ENCODE assay signal across 14 cellular contexts in genomic region chr1:58620259-58620658, GRCh38. TPM values are rescaled to one million over a fixed set of nuclear protein-coding genes. Genes with fewer than 3 reads are reported as not detected.
DNase-seq lines count a peak whose midpoint lies in the region; ATAC-seq and TF ChIP-seq lines count a peak whose summit lies in the region.
"Had no signal": no experiment of that assay in that cellular context is flagged by ENCODE, and none has a peak within 500 bp of the region (broad histone marks: within the 10 kb centered on the region; RNA-seq: fewer than 3 reads in every experiment).

No MANE protein-coding gene starts in this region.

- H3K4me1 ChIP-seq in upper lobe of right lung: peaks cover 32% of the 10 kb centered on the region
- H3K4me1 ChIP-seq: A549 had no signal

- H3K4me3 ChIP-seq in upper lobe of right lung: no peak overlapping the region
- H3K4me3 ChIP-seq: A549 had no signal

- H3K27me3 ChIP-seq in upper lobe of right lung: no peaks in the 10 kb centered on the region

- H3K27ac ChIP-seq in upper lobe of right lung: peak overlapping the region; percentile 55
- H3K27ac ChIP-seq: A549 had no signal

- H3K36me3 ChIP-seq in upper lobe of right lung: no peaks in the 10 kb centered on the region

- DNase-seq in NCI-H2171 treated with DMSO at 0.1 percent for 48 hours (lab: John Stamatoyannopoulos, UW) (peak; percentile 7), NCI-H2171 (lab: John Stamatoyannopoulos, UW) (no peak), NCI-H774 (lab: John Stamatoyannopoulos, UW) (peak; percentile 25), iPS-NIHi11 (ENCODE audit: low spot score) (peak; percentile 35), upper lobe of right lung (peak; percentile 61), NCI-H1105 (lab: John Stamatoyannopoulos, UW) (no peak)
- DNase-seq: activated naive CD4-positive, alpha-beta T cell treated with anti-CD3 and anti-CD28 coated beads, Interleukin-2, amount 50 U/mL, for 16 hours; HCEC 1CT; NCI-H187; RPMI8226 had no signal

- no peak for TF ChIP-seq CTCF in upper lobe of right lung (IDR thresholded peaks at IDR 0.05)

- intact Hi-C loops in upper lobe of right lung (cut with DNase I): no loop called here

- peak; percentile 28 for ATAC-seq in upper lobe of right lung
- no peak for ATAC-seq in GM21526 (IDR thresholded peaks at IDR 0.05; ENCODE audit: low FRiP score, unreplicated experiment)
- no peak for ATAC-seq in HG03460 (IDR thresholded peaks at IDR 0.05; ENCODE audit: unreplicated experiment)
- ATAC-seq: A549 had no signal

- H3K9me3 ChIP-seq in upper lobe of right lung: no peaks in the 10 kb centered on the region
- H3K9me3 ChIP-seq: A549 had no signal

RNA-seq across cellular contexts. Expression of gene TACSTD2, which starts 43.2 kb away (rescaled TPM):
- total RNA-seq in upper lobe of right lung: 112 TPM
- total RNA-seq: activated CD8-positive, alpha-beta memory T cell treated with anti-CD3 and anti-CD28 coated beads for 36 hours had no signal

Comparison
In these comparisons a context has a peak if more than half of its experiments do, and no peak if none do; other contexts are left out.
1. DNase-seq: peak in NCI-H2171 treated with DMSO at 0.1 percent for 48 hours (single experiment), NCI-H774 (single experiment), iPS-NIHi11 (single experiment) and upper lobe of right lung (single experiment); none in NCI-H2171 (single experiment) and NCI-H1105 (single experiment).